In genomic region chr6:101663099-101663498, GRCh38 we compare ENCODE assay signal across 19 cellular contexts.
"Had no signal": no experiment of that assay in that cellular context is flagged by ENCODE, and none has a peak within 500 bp of the region (broad histone marks: within the 10 kb centered on the region; RNA-seq: fewer than 3 reads in every experiment).

No MANE protein-coding gene starts in this region.

- H3K27ac ChIP-seq: body of pancreas, gastrocnemius medialis, heart right ventricle, left lung, psoas muscle had no signal

- H3K4me1 Mint-ChIP-seq: activated CD4-positive, alpha-beta T cell treated with anti-CD3 and anti-CD28 coated beads, Interleukin-2, amount 10 ng/mL, durations not matched to agents 24 days and 14 days had no signal

- H3K4me3 Mint-ChIP-seq: activated CD4-positive, alpha-beta T cell treated with anti-CD3 and anti-CD28 coated beads, Interleukin-2, amount 10 ng/mL, durations not matched to agents 24 days and 14 days; natural killer cell treated with Interleukin-12 subunit alpha and Interleukin-12 subunit beta and Interleukin-15 and Interleukin-18, amount 100 ng/mL, for 72 hours had no signal

- H3K27me3 Mint-ChIP-seq: activated CD4-positive, alpha-beta T cell treated with anti-CD3 and anti-CD28 coated beads, Interleukin-2, amount 10 ng/mL, durations not matched to agents 24 days and 14 days; natural killer cell treated with Interleukin-12 subunit alpha and Interleukin-12 subunit beta and Interleukin-15 and Interleukin-18, amount 100 ng/mL, for 72 hours had no signal

- H3K36me3 Mint-ChIP-seq: activated naive CD4-positive, alpha-beta T cell treated with anti-CD3 and anti-CD28 coated beads, Interleukin-2, amount 50 U/mL, for 72 hours had no signal

- H3K9me3 ChIP-seq: body of pancreas, gastrocnemius medialis, mucosa of descending colon, psoas muscle had no signal

- H3K27ac Mint-ChIP-seq: activated CD4-positive, alpha-beta T cell treated with anti-CD3 and anti-CD28 coated beads, Interleukin-2, amount 10 ng/mL, durations not matched to agents 24 days and 14 days; activated naive CD4-positive, alpha-beta T cell treated with anti-CD3 and anti-CD28 coated beads, Interleukin-2, amount 50 U/mL, for 72 hours; natural killer cell treated with Interleukin-12 subunit alpha and Interleukin-12 subunit beta and Interleukin-15 and Interleukin-18, amount 100 ng/mL, for 72 hours had no signal

- H3K9me3 Mint-ChIP-seq: activated CD4-positive, alpha-beta T cell treated with anti-CD3 and anti-CD28 coated beads, Interleukin-2, amount 10 ng/mL, durations not matched to agents 24 days and 14 days had no signal

- DNase-seq: activated CD4-positive, alpha-beta T cell treated with anti-CD3 and anti-CD28 coated beads, Interleukin-2, amount 10 ng/mL, durations not matched to agents 24 days and 14 days; activated effector memory CD4-positive, alpha-beta T cell treated with Interleukin-2 at 50 U/mL for 16 hours; activated T-cell treated with anti-CD3 and anti-CD28 coated beads, Interleukin-2, amount 50 U/mL, for 1 hour; amniotic stem cell; body of pancreas; effector memory CD4-positive, alpha-beta T cell; gastrocnemius medialis; heart right ventricle; islet precursor cell; left lung; mucosa of descending colon; occipital lobe; psoas muscle; stimulated activated CD4-positive, alpha-beta T cell treated with anti-CD3 and anti-CD28 coated beads, Interleukin-2, amount 100 ng/mL, for 24 hours; stimulated activated naive CD4-positive, alpha-beta T cell treated with Interleukin-2 at 50 U/mL for 16 hours; trophoblast cell had no signal

- H3K36me3 ChIP-seq: gastrocnemius medialis, heart right ventricle, left lung had no signal

- H3K4me3 ChIP-seq: body of pancreas, gastrocnemius medialis, heart right ventricle, left lung, mucosa of descending colon, psoas muscle had no signal

- H3K4me1 ChIP-seq: body of pancreas, gastrocnemius medialis, heart right ventricle, left lung, psoas muscle had no signal

- H3K27me3 ChIP-seq: body of pancreas, gastrocnemius medialis, heart right ventricle, left lung had no signal

- ATAC-seq: activated naive CD4-positive, alpha-beta T cell treated with anti-CD3 and anti-CD28 coated beads, Interleukin-2, amount 50 U/mL, for 72 hours; body of pancreas; gastrocnemius medialis; heart right ventricle; left lung; mucosa of descending colon; natural killer cell treated with Interleukin-12 subunit alpha and Interleukin-12 subunit beta and Interleukin-15 and Interleukin-18, amount 100 ng/mL, for 72 hours; psoas muscle; sciatic nerve had no signal
